Comparison of ENCODE assay signal across 8 cellular contexts in the genomic region with DNA sequence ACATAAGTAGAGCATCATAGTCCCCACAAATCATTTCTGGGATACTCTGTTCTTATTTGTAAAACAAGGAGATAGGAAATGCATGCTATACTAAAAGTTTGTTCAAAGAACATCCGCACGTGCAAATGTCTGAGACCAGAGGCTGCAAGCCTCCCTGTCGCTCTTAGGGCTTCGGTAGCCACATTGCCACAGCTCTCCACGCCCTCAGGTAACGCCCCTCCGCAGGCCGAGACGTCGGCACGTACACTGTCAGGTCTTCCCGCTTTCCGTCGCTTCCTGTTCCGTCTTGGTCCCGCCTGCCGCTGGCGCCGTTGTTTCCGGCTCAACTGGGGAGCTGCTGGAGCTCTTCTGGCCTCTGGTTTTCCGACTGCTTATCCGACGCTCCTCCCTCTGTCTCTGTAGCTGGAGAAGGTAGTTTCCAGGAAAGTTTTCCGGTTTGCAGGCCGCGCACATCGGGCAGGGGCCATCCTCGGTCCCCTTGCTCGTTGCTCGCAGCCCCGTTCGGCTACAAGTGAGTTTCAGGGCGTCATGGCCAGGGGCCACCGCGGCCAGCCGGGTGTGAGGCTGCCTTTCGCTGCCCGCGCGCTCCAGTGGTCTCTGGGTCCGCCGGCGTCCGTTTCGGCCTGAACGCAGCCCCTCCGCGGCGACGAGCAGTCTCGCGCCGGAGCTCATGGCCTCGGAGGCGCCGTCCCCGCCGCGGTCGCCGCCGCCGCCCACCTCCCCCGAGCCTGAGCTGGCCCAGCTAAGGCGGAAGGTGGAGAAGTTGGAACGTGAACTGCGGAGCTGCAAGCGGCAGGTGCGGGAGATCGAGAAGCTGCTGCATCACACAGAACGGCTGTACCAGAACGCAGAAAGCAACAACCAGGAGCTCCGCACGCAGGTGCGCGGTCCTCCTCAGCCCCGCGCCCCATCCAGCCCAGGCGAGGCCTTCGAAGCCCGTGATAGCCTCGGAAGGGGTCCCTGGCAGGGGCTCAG. TPM values are rescaled to one million over a fixed set of nuclear protein-coding genes. Genes with fewer than 3 reads are reported as not detected.
A peak's percentile ranks its signal among the peaks of the same experiment; 100 is the strongest.
DNase-seq lines count a peak whose midpoint lies in the region; TF ChIP-seq lines count a peak whose summit lies in the region.

A gene with protein sequence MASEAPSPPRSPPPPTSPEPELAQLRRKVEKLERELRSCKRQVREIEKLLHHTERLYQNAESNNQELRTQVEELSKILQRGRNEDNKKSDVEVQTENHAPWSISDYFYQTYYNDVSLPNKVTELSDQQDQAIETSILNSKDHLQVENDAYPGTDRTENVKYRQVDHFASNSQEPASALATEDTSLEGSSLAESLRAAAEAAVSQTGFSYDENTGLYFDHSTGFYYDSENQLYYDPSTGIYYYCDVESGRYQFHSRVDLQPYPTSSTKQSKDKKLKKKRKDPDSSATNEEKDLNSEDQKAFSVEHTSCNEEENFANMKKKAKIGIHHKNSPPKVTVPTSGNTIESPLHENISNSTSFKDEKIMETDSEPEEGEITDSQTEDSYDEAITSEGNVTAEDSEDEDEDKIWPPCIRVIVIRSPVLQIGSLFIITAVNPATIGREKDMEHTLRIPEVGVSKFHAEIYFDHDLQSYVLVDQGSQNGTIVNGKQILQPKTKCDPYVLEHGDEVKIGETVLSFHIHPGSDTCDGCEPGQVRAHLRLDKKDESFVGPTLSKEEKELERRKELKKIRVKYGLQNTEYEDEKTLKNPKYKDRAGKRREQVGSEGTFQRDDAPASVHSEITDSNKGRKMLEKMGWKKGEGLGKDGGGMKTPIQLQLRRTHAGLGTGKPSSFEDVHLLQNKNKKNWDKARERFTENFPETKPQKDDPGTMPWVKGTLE (plus strand): TSS at position 308 of the 975 bp plus-strand sequence. CDS start 363 bp downstream, at position 671.

- DNase-seq in ELF-1 (ENCODE audit: low read depth, low spot score) (peak; percentile 95), H7 (peak; percentile 80), M059J (ENCODE audit: low read depth) (peak; percentile 94), SHP77 treated with DMSO at 0.1 percent for 48 hours (lab: John Stamatoyannopoulos, UW) (peak; percentile 91), activated gamma-delta T cell (lab: John Stamatoyannopoulos, UW) (peak; percentile 78), fibroblast of the aortic adventitia (ENCODE audit: low read depth) (peak; percentile 90)

- H3K36me3 Mint-ChIP-seq in nephron (ENCODE audit: low read depth) = peaks cover 27% of the 10 kb centered on the region
- peaks cover 34% of the 10 kb centered on the region for H3K36me3 Mint-ChIP-seq in stimulated activated naive CD8-positive, alpha-beta T cell treated with anti-CD3 and anti-CD28 coated beads, Interleukin-15, Interleukin-2, amounts not matched to agents 100 ng/mL and 50 ng/mL, for 24 hours (ENCODE audit: low read depth)

- no peaks in the 10 kb centered on the region for H3K36me3 ChIP-seq in H7 (replicated peaks; ENCODE audit: control insufficient read depth, insufficient read depth, low read length)

- H3K9me3 Mint-ChIP-seq in nephron = peaks cover 26% of the 10 kb centered on the region
- peaks cover 16% of the 10 kb centered on the region for H3K9me3 Mint-ChIP-seq in stimulated activated naive CD8-positive, alpha-beta T cell treated with anti-CD3 and anti-CD28 coated beads, Interleukin-15, Interleukin-2, amounts not matched to agents 100 ng/mL and 50 ng/mL, for 24 hours

- H3K27me3 ChIP-seq in H7 (ENCODE audit: control insufficient read depth, insufficient read depth, low read length) = no peaks in the 10 kb centered on the region; the same call in 1 of the 2 replicates

- TF ChIP-seq CTCF in fibroblast of the aortic adventitia (IDR thresholded peaks at IDR 0.05; ENCODE audit: insufficient read depth, low read length) (no peak), nephron (IDR thresholded peaks at IDR 0.05; ENCODE audit: unreplicated experiment in 3 of 3) (no peak)

- peaks cover 14% of the 10 kb centered on the region for H3K4me1 Mint-ChIP-seq in nephron
- H3K4me1 Mint-ChIP-seq in stimulated activated naive CD8-positive, alpha-beta T cell treated with anti-CD3 and anti-CD28 coated beads, Interleukin-15, Interleukin-2, amounts not matched to agents 100 ng/mL and 50 ng/mL, for 24 hours (ENCODE audit: low read depth) = peaks cover 39% of the 10 kb centered on the region

- peak within 1 kb of the TSS; percentile 89 for H3K4me3 ChIP-seq in H7 (ENCODE audit: insufficient read depth, low read depth, low read length)
- peak within 1 kb of the TSS; percentile 90 for H3K4me3 ChIP-seq in fibroblast of the aortic adventitia (ENCODE audit: low read depth, low read length)

- H3K4me3 Mint-ChIP-seq in nephron = peak within 1 kb of the TSS; percentile 85 to 88 (median 87)
- peak within 1 kb of the TSS; percentile 94 for H3K4me3 Mint-ChIP-seq in stimulated activated naive CD8-positive, alpha-beta T cell treated with anti-CD3 and anti-CD28 coated beads, Interleukin-15, Interleukin-2, amounts not matched to agents 100 ng/mL and 50 ng/mL, for 24 hours

- peaks cover 4% of the 10 kb centered on the region for H3K27me3 Mint-ChIP-seq in nephron (ENCODE audit: low read depth)
- no peaks in the 10 kb centered on the region for H3K27me3 Mint-ChIP-seq in stimulated activated naive CD8-positive, alpha-beta T cell treated with anti-CD3 and anti-CD28 coated beads, Interleukin-15, Interleukin-2, amounts not matched to agents 100 ng/mL and 50 ng/mL, for 24 hours

- peak within 1 kb of the TSS; percentile 79 to 95 (median 91) for H3K27ac Mint-ChIP-seq in nephron
- peak within 1 kb of the TSS; percentile 92 for H3K27ac Mint-ChIP-seq in stimulated activated naive CD8-positive, alpha-beta T cell treated with anti-CD3 and anti-CD28 coated beads, Interleukin-15, Interleukin-2, amounts not matched to agents 100 ng/mL and 50 ng/mL, for 24 hours

RNA-seq across cellular contexts. Expression of the gene that starts here (rescaled TPM):
- total RNA-seq in H7 (2014; rRNA removed; shearing (Covaris generic)) = 17.8 and 24.5 TPM in 2 replicates
- 19.2 and 24.2 TPM in 2 replicates for total RNA-seq in M059J (2014; rRNA removed; shearing (Covaris generic))
- total RNA-seq in fibroblast of the aortic adventitia (ENCODE audit: low replicate concordance) = 18.2 and 22.5 TPM in 2 replicates

Comparison
In these comparisons a context has a peak if more than half of its experiments do, and no peak if none do; other contexts are left out.
1. Peak in every context shown above with its lines: DNase-seq and H3K4me3 ChIP-seq.